Comparison of ENCODE assay signal across 1 cellular context in the genomic region with DNA sequence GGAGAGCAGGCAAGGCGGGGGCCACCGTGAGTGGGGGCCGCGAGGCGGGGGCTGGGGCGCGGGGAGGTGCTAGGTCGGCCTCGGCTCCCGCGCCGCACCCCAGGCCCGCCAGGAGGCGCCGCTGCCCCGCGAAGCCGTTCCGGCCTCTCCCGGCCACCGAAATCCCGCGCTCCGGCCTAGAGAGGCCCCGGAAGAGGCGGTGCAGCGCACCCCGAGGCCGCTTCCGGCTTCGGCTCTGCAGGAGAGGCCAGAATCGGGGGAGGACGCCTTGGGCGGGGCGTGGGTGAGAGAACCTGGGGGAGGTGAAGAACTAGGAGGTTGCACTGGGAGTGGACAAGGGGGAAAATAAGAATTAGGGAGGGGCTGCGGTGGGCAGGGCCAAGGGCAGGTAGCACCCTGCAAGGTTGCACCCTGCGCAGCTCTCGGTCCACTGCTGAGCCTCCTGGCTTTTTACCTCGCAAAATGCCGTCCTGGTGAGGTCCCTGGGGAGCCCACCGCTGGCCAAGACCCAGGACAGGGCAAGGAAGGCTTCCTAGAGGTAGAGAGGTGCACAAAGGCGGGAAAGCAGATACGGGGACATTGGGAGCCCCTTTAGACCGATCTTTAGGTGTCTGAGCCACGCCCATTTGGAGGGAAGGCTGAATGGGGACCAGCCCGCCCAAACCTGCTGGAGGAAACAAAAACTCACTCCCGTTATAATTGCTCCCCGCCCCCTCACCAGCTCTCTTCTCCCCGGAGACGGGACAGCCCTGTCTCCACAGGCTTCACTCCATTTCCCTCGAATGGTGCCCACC.
TF ChIP-seq lines count a peak whose summit lies in the region.

No MANE protein-coding gene starts in this region.

TF ChIP-seq in HepG2, 621 proteins besides CTCF, POLR2A, EP300 and RAD21 (continued from another document and continues in another):
- TF ChIP-seq, protein P1, sequence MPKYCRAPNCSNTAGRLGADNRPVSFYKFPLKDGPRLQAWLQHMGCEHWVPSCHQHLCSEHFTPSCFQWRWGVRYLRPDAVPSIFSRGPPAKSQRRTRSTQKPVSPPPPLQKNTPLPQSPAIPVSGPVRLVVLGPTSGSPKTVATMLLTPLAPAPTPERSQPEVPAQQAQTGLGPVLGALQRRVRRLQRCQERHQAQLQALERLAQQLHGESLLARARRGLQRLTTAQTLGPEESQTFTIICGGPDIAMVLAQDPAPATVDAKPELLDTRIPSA (CRISPR knock-in tag; IDR thresholded peaks at IDR 0.05; ENCODE audit: borderline replicate concordance) = no peak
- TF ChIP-seq RELA (CRISPR knock-in tag; IDR thresholded peaks at IDR 0.05) = no peak
- TF ChIP-seq ZNF30 (CRISPR knock-in tag; IDR thresholded peaks at IDR 0.05) = no peak
- TF ChIP-seq MED13 (CRISPR knock-in tag; IDR thresholded peaks at IDR 0.05) = peak; percentile 19; the same call in 1 of the 2 replicates
- TF ChIP-seq, protein P2, sequence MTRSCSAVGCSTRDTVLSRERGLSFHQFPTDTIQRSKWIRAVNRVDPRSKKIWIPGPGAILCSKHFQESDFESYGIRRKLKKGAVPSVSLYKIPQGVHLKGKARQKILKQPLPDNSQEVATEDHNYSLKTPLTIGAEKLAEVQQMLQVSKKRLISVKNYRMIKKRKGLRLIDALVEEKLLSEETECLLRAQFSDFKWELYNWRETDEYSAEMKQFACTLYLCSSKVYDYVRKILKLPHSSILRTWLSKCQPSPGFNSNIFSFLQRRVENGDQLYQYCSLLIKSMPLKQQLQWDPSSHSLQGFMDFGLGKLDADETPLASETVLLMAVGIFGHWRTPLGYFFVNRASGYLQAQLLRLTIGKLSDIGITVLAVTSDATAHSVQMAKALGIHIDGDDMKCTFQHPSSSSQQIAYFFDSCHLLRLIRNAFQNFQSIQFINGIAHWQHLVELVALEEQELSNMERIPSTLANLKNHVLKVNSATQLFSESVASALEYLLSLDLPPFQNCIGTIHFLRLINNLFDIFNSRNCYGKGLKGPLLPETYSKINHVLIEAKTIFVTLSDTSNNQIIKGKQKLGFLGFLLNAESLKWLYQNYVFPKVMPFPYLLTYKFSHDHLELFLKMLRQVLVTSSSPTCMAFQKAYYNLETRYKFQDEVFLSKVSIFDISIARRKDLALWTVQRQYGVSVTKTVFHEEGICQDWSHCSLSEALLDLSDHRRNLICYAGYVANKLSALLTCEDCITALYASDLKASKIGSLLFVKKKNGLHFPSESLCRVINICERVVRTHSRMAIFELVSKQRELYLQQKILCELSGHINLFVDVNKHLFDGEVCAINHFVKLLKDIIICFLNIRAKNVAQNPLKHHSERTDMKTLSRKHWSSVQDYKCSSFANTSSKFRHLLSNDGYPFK (CRISPR knock-in tag; IDR thresholded peaks at IDR 0.05; ENCODE audit: borderline replicate concordance) = no peak
- no peak for TF ChIP-seq GTF2F1 (IDR thresholded peaks at IDR 0.05; ENCODE audit: low read length)
- peak; percentile 100 for TF ChIP-seq ZNF574 (CRISPR knock-in tag; IDR thresholded peaks at IDR 0.05)
- no peak for TF ChIP-seq FOXM1 (CRISPR knock-in tag; IDR thresholded peaks at IDR 0.05)
- TF ChIP-seq NR2F6 (IDR thresholded peaks at IDR 0.05) = no peak
- TF ChIP-seq NR2F6 (CRISPR knock-in tag; IDR thresholded peaks at IDR 0.05) = peak; percentile 47
- 0 out of 2 replicates have a peak, but pooled peaks have one; percentile 65 for TF ChIP-seq ZNF329 (CRISPR knock-in tag; IDR thresholded peaks at IDR 0.05; ENCODE audit: low read depth)
- 0 out of 2 replicates have a peak, but pooled peaks have one; percentile 45 for TF ChIP-seq MTF2 (CRISPR knock-in tag; IDR thresholded peaks at IDR 0.05; ENCODE audit: borderline replicate concordance)
- no peak; the same call in 1 of the 2 replicates for TF ChIP-seq ZNF747 (CRISPR knock-in tag; IDR thresholded peaks at IDR 0.05; ENCODE audit: borderline replicate concordance)
- 0 out of 2 replicates have a peak, but pooled peaks have one; percentile 23 for TF ChIP-seq ZNF230 (CRISPR knock-in tag; IDR thresholded peaks at IDR 0.05)
- TF ChIP-seq, protein P3, sequence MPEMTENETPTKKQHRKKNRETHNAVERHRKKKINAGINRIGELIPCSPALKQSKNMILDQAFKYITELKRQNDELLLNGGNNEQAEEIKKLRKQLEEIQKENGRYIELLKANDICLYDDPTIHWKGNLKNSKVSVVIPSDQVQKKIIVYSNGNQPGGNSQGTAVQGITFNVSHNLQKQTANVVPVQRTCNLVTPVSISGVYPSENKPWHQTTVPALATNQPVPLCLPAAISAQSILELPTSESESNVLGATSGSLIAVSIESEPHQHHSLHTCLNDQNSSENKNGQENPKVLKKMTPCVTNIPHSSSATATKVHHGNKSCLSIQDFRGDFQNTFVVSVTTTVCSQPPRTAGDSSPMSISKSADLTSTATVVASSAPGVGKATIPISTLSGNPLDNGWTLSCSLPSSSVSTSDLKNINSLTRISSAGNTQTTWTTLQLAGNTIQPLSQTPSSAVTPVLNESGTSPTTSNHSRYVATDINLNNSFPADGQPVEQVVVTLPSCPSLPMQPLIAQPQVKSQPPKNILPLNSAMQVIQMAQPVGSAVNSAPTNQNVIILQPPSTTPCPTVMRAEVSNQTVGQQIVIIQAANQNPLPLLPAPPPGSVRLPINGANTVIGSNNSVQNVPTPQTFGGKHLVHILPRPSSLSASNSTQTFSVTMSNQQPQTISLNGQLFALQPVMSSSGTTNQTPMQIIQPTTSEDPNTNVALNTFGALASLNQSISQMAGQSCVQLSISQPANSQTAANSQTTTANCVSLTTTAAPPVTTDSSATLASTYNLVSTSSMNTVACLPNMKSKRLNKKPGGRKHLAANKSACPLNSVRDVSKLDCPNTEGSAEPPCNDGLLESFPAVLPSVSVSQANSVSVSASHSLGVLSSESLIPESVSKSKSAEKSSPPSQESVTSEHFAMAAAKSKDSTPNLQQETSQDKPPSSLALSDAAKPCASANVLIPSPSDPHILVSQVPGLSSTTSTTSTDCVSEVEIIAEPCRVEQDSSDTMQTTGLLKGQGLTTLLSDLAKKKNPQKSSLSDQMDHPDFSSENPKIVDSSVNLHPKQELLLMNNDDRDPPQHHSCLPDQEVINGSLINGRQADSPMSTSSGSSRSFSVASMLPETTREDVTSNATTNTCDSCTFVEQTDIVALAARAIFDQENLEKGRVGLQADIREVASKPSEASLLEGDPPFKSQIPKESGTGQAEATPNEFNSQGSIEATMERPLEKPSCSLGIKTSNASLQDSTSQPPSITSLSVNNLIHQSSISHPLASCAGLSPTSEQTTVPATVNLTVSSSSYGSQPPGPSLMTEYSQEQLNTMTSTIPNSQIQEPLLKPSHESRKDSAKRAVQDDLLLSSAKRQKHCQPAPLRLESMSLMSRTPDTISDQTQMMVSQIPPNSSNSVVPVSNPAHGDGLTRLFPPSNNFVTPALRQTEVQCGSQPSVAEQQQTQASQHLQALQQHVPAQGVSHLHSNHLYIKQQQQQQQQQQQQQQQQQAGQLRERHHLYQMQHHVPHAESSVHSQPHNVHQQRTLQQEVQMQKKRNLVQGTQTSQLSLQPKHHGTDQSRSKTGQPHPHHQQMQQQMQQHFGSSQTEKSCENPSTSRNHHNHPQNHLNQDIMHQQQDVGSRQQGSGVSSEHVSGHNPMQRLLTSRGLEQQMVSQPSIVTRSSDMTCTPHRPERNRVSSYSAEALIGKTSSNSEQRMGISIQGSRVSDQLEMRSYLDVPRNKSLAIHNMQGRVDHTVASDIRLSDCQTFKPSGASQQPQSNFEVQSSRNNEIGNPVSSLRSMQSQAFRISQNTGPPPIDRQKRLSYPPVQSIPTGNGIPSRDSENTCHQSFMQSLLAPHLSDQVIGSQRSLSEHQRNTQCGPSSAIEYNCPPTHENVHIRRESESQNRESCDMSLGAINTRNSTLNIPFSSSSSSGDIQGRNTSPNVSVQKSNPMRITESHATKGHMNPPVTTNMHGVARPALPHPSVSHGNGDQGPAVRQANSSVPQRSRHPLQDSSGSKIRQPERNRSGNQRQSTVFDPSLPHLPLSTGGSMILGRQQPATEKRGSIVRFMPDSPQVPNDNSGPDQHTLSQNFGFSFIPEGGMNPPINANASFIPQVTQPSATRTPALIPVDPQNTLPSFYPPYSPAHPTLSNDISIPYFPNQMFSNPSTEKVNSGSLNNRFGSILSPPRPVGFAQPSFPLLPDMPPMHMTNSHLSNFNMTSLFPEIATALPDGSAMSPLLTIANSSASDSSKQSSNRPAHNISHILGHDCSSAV (CRISPR knock-in tag; IDR thresholded peaks at IDR 0.05; ENCODE audit: borderline replicate concordance) = peak; percentile 64; the same call in 1 of the 2 replicates
- no peak for TF ChIP-seq ZNF562 (CRISPR knock-in tag; IDR thresholded peaks at IDR 0.05; ENCODE audit: borderline replicate concordance)
- peak; percentile 62; the same call in 1 of the 2 replicates for TF ChIP-seq ISL2 (CRISPR knock-in tag; IDR thresholded peaks at IDR 0.05)
- TF ChIP-seq ZBTB38 (CRISPR knock-in tag; IDR thresholded peaks at IDR 0.05) = peak; percentile 7; the same call in 1 of the 2 replicates
- 0 out of 2 replicates have a peak, but pooled peaks have one; percentile 33 for TF ChIP-seq TSC22D2 (CRISPR knock-in tag; IDR thresholded peaks at IDR 0.05; ENCODE audit: borderline replicate concordance)
- 0 out of 2 replicates have a peak, but pooled peaks have one; percentile 2 for TF ChIP-seq HMG20A (CRISPR knock-in tag; IDR thresholded peaks at IDR 0.05; ENCODE audit: borderline replicate concordance)
- TF ChIP-seq ZNF34 (CRISPR knock-in tag; IDR thresholded peaks at IDR 0.05; ENCODE audit: borderline replicate concordance) = no peak
- peak; percentile 92 for TF ChIP-seq STAG1 (CRISPR knock-in tag; IDR thresholded peaks at IDR 0.05)
- TF ChIP-seq, protein P4, sequence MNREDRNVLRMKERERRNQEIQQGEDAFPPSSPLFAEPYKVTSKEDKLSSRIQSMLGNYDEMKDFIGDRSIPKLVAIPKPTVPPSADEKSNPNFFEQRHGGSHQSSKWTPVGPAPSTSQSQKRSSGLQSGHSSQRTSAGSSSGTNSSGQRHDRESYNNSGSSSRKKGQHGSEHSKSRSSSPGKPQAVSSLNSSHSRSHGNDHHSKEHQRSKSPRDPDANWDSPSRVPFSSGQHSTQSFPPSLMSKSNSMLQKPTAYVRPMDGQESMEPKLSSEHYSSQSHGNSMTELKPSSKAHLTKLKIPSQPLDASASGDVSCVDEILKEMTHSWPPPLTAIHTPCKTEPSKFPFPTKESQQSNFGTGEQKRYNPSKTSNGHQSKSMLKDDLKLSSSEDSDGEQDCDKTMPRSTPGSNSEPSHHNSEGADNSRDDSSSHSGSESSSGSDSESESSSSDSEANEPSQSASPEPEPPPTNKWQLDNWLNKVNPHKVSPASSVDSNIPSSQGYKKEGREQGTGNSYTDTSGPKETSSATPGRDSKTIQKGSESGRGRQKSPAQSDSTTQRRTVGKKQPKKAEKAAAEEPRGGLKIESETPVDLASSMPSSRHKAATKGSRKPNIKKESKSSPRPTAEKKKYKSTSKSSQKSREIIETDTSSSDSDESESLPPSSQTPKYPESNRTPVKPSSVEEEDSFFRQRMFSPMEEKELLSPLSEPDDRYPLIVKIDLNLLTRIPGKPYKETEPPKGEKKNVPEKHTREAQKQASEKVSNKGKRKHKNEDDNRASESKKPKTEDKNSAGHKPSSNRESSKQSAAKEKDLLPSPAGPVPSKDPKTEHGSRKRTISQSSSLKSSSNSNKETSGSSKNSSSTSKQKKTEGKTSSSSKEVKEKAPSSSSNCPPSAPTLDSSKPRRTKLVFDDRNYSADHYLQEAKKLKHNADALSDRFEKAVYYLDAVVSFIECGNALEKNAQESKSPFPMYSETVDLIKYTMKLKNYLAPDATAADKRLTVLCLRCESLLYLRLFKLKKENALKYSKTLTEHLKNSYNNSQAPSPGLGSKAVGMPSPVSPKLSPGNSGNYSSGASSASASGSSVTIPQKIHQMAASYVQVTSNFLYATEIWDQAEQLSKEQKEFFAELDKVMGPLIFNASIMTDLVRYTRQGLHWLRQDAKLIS (CRISPR knock-in tag; IDR thresholded peaks at IDR 0.05) = no peak
- TF ChIP-seq TAF1 (CRISPR knock-in tag; IDR thresholded peaks at IDR 0.05) = peak; percentile 78; the same call in 1 of the 2 replicates
- TF ChIP-seq KDM2A (CRISPR knock-in tag; IDR thresholded peaks at IDR 0.05; ENCODE audit: borderline replicate concordance, low read depth) = peak; percentile 94
- TF ChIP-seq HNRNPH1 (optimal IDR thresholded peaks at IDR 0.05; ENCODE audit: low read depth, low read length) = peak; percentile 35
- TF ChIP-seq, protein P5, sequence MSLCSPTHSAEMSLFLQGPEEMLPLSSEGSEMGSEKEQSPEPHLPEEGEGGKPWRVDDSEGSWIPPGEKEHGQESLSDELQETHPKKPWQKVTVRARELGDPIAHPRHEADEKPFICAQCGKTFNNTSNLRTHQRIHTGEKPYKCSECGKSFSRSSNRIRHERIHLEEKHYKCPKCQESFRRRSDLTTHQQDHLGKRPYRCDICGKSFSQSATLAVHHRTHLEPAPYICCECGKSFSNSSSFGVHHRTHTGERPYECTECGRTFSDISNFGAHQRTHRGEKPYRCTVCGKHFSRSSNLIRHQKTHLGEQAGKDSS (CRISPR knock-in tag; IDR thresholded peaks at IDR 0.05; ENCODE audit: borderline replicate concordance, low read depth) = peak; percentile 76; the same call in 1 of the 2 replicates
- peak; percentile 95; the same call in 1 of the 2 replicates for TF ChIP-seq SPEN (CRISPR knock-in tag; IDR thresholded peaks at IDR 0.05; ENCODE audit: low read depth)
- no peak for TF ChIP-seq ZNF101 (CRISPR knock-in tag; IDR thresholded peaks at IDR 0.05; ENCODE audit: borderline replicate concordance, low read depth)
- TF ChIP-seq, protein P6, sequence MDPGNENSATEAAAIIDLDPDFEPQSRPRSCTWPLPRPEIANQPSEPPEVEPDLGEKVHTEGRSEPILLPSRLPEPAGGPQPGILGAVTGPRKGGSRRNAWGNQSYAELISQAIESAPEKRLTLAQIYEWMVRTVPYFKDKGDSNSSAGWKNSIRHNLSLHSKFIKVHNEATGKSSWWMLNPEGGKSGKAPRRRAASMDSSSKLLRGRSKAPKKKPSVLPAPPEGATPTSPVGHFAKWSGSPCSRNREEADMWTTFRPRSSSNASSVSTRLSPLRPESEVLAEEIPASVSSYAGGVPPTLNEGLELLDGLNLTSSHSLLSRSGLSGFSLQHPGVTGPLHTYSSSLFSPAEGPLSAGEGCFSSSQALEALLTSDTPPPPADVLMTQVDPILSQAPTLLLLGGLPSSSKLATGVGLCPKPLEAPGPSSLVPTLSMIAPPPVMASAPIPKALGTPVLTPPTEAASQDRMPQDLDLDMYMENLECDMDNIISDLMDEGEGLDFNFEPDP (CRISPR knock-in tag; conservative IDR thresholded peaks at IDR 0.05) = no peak
- TF ChIP-seq KLF11 (CRISPR knock-in tag; IDR thresholded peaks at IDR 0.05) = peak; percentile 77; the same call in 1 of the 2 replicates
- TF ChIP-seq ZNF317 (CRISPR knock-in tag; IDR thresholded peaks at IDR 0.05) = no peak
